Comparison of ENCODE assay signal across 24 cellular contexts in genomic region chr6:163937071-163937470, GRCh38.
"Had no signal": no experiment of that assay in that cellular context is flagged by ENCODE, and none has a peak within 500 bp of the region (broad histone marks: within the 10 kb centered on the region; RNA-seq: fewer than 3 reads in every experiment).

No MANE protein-coding gene starts in this region.

- H3K9me3 ChIP-seq: left ventricle myocardium inferior, mucosa of descending colon, ovary, right atrium auricular region, stomach, testis, thyroid gland, transverse colon, upper lobe of left lung had no signal

- DNase-seq: hippocampal formation; immature natural killer cell; kidney; left ventricle myocardium inferior; midbrain; mucosa of descending colon; naive thymus-derived CD4-positive, alpha-beta T cell; ovary; stimulated activated CD4-positive, alpha-beta T cell treated with anti-CD3 and anti-CD28 coated beads, Interleukin-12 subunit alpha, Interleukin-12 subunit beta, amount 100 ng/mL, for 4 hours; stimulated activated CD4-positive, alpha-beta T cell treated with anti-CD3 and anti-CD28 coated beads, Interleukin-15, amount 100 ng/mL, for 24 hours; stimulated activated CD4-positive, alpha-beta T cell treated with anti-CD3 and anti-CD28 coated beads, Interleukin-2, amount 100 ng/mL, for 24 hours; stimulated activated CD4-positive, alpha-beta T cell treated with anti-CD3 and anti-CD28 coated beads, Interleukin-4, amount 100 ng/mL, for 1 hour; stimulated activated naive B cell treated with anti-CD40 and anti-IgM and Interleukin-4, amounts not matched to agents 10 μg/mL and 1 μg/mL and 100 μg/mL, for 72 hours; stimulated activated naive CD8-positive, alpha-beta T cell treated with anti-CD3 and anti-CD28 coated beads, Interleukin-15, Interleukin-2, amounts not matched to agents 100 U/mL and 50 U/mL, for 24 hours; stomach; testis; thyroid gland; transverse colon; upper lobe of left lung had no signal

- H3K27ac ChIP-seq: left ventricle myocardium inferior, ovary, right atrium auricular region, skin epidermis, stomach, testis, thyroid gland, transverse colon, upper lobe of left lung had no signal

- FAIRE-seq: islet of Langerhans, kidney, urothelium cell line had no signal

- H3K36me3 ChIP-seq: left ventricle myocardium inferior, ovary, right atrium auricular region, stomach, thyroid gland, transverse colon, upper lobe of left lung had no signal

- H3K4me3 ChIP-seq: left ventricle myocardium inferior, lung, mucosa of descending colon, ovary, right atrium auricular region, skin epidermis, stomach, testis, thyroid gland, transverse colon, upper lobe of left lung had no signal

- H3K27me3 ChIP-seq: ovary, right atrium auricular region, testis, thyroid gland, transverse colon, upper lobe of left lung had no signal
